Comparison of ENCODE assay signal across 1 cellular context in genomic region chr5:136132557-136133415, GRCh38.
TF ChIP-seq lines count a peak whose summit lies in the region.

Gene SMAD5, plus strand, starts transcription at chr5:136132845. Its CDS starts 20,916 bp downstream, at chr5:136153761.

TF ChIP-seq in GM12878, 131 proteins besides CTCF, POLR2A, EP300 and RAD21 (continued from another document and continues in another):
- no peak for TF ChIP-seq ZNF592 (IDR thresholded peaks at IDR 0.05)
- TF ChIP-seq SMAD1 (IDR thresholded peaks at IDR 0.05; ENCODE audit: low read depth, partially characterized antibody): no peak
- TF ChIP-seq CEBPZ (IDR thresholded peaks at IDR 0.05; ENCODE audit: low read depth, low read length): no peak
- 0 out of 2 replicates have a peak, but pooled peaks have one; percentile 45 for TF ChIP-seq E2F4 (IDR thresholded peaks at IDR 0.05; ENCODE audit: low read depth, low read length)
- TF ChIP-seq RB1 (IDR thresholded peaks at IDR 0.05; ENCODE audit: borderline replicate concordance): peak; percentile 90; the same call in 1 of the 2 replicates
- peak; percentile 45; the same call in 1 of the 2 replicates for TF ChIP-seq RBBP5 (conservative IDR thresholded peaks at IDR 0.05)
- peak; percentile 91; the same call in 1 of the 2 replicates for TF ChIP-seq ASH2L (IDR thresholded peaks at IDR 0.05; ENCODE audit: borderline replicate concordance, low read depth)
- peak; percentile 57; the same call in 1 of the 2 replicates for TF ChIP-seq PML (IDR thresholded peaks at IDR 0.05; ENCODE audit: low read length)
- TF ChIP-seq NFYA (IDR thresholded peaks at IDR 0.05; ENCODE audit: borderline replicate concordance, low read depth, low read length): no peak
- TF ChIP-seq KAT2A (conservative IDR thresholded peaks at IDR 0.05; ENCODE audit: control insufficient read depth, low read depth, low read length): no peak
- TF ChIP-seq FOS (IDR thresholded peaks at IDR 0.05; ENCODE audit: borderline replicate concordance, extremely low read depth, insufficient read length): no peak
- TF ChIP-seq ATF2 (IDR thresholded peaks at IDR 0.05; ENCODE audit: low read length): no peak
- TF ChIP-seq SIX5 (IDR thresholded peaks at IDR 0.05; ENCODE audit: low read depth, low read length, severe bottlenecking): no peak
- no peak for TF ChIP-seq SPI1 (IDR thresholded peaks at IDR 0.05; ENCODE audit: borderline replicate concordance, insufficient read depth, low read depth, low read length)
- peak; percentile 63; the same call in 1 of the 2 replicates for TF ChIP-seq TAF1 (IDR thresholded peaks at IDR 0.05; ENCODE audit: borderline replicate concordance, low read depth, low read length)
- no peak for TF ChIP-seq CHD1 (IDR thresholded peaks at IDR 0.05; ENCODE audit: low read depth, low read length)
- TF ChIP-seq MEF2A (IDR thresholded peaks at IDR 0.05; ENCODE audit: insufficient read depth, low read depth, low read length): no peak
- no peak for TF ChIP-seq BCL3 (IDR thresholded peaks at IDR 0.05; ENCODE audit: borderline replicate concordance, insufficient read depth, low read depth, low read length, poor library complexity, severe bottlenecking)
- peak; percentile 79; the same call in 1 of the 2 replicates for TF ChIP-seq MAX (IDR thresholded peaks at IDR 0.05; ENCODE audit: low read depth, low read length)
- TF ChIP-seq HCFC1 (IDR thresholded peaks at IDR 0.05; ENCODE audit: low read length): peak; percentile 60
- TF ChIP-seq ZBTB11 (CRISPR knock-in tag; IDR thresholded peaks at IDR 0.05): no peak; the same call in 1 of the 2 replicates
- TF ChIP-seq BCLAF1 (IDR thresholded peaks at IDR 0.05): no peak
- TF ChIP-seq CHD4 (IDR thresholded peaks at IDR 0.05): no peak
- peak in 1 of 2 experiments; percentile 54; a peak in 2 of 3 replicates for TF ChIP-seq EGR1 (IDR thresholded peaks at IDR 0.05; ENCODE audit: borderline replicate concordance in 1 of 2, low read depth in 2 of 2, low read length in 2 of 2)
- no peak for TF ChIP-seq ZNF274 (IDR thresholded peaks at IDR 0.05; ENCODE audit: insufficient read depth, insufficient read length)
- TF ChIP-seq NR2F1 (conservative IDR thresholded peaks at IDR 0.05): peak; percentile 73
- 0 out of 2 replicates have a peak, but pooled peaks have one; percentile 46 for TF ChIP-seq PKNOX1 (IDR thresholded peaks at IDR 0.05)
- TF ChIP-seq PAX8 (IDR thresholded peaks at IDR 0.05): no peak
- TF ChIP-seq ELK1 (IDR thresholded peaks at IDR 0.05; ENCODE audit: low read depth, low read length): peak; percentile 55; the same call in 1 of the 2 replicates
- TF ChIP-seq TBL1XR1 (IDR thresholded peaks at IDR 0.05; ENCODE audit: low read depth, low read length): peak; percentile 44; the same call in 1 of the 2 replicates
- peak; percentile 18 for TF ChIP-seq SP1 (IDR thresholded peaks at IDR 0.05; ENCODE audit: low read depth, low read length)
- peak in 1 of 2 experiments; percentile 46; a peak in 1 of 4 replicates for TF ChIP-seq SRF (IDR thresholded peaks at IDR 0.05; ENCODE audit: low read depth in 2 of 2, low read length in 2 of 2)
- peak; percentile 89 for TF ChIP-seq LARP7 (IDR thresholded peaks at IDR 0.05)
- TF ChIP-seq RCOR1 (conservative IDR thresholded peaks at IDR 0.05; ENCODE audit: low read depth, low read length): peak; percentile 81; the same call in 1 of the 2 replicates
